Comparison of ENCODE assay signal across 1 cellular context in genomic region chr10:24724381-24725228, GRCh38.
TF ChIP-seq lines count a peak whose summit lies in the region.

No MANE protein-coding gene starts in this region.

TF ChIP-seq in K562, 482 proteins besides CTCF, POLR2A, EP300 and RAD21 (continued from another document and continues in another):
- no peak for TF ChIP-seq TSHZ1 (CRISPR knock-in tag; IDR thresholded peaks at IDR 0.05)
- TF ChIP-seq ZHX1 (conservative IDR thresholded peaks at IDR 0.05; ENCODE audit: low read length): no peak
- no peak for TF ChIP-seq WHSC1 (IDR thresholded peaks at IDR 0.05; ENCODE audit: low read length)
- TF ChIP-seq U2AF2 (optimal IDR thresholded peaks at IDR 0.05; ENCODE audit: low read depth, low read length): no peak
- no peak for TF ChIP-seq SMARCA4 (IDR thresholded peaks at IDR 0.05)
- peak; percentile 51 for TF ChIP-seq ATF7 (IDR thresholded peaks at IDR 0.05)
- peak in 1 of 2 experiments; percentile 37; a peak in 1 of 4 replicates for TF ChIP-seq SRF (CRISPR knock-in tag; IDR thresholded peaks at IDR 0.05)
- TF ChIP-seq KLF16 (IDR thresholded peaks at IDR 0.05): no peak
- no peak for TF ChIP-seq E4F1 (CRISPR knock-in tag; IDR thresholded peaks at IDR 0.05; ENCODE audit: borderline replicate concordance)
- no peak for TF ChIP-seq HDGF (IDR thresholded peaks at IDR 0.05)
- TF ChIP-seq KDM2B (CRISPR knock-in tag; IDR thresholded peaks at IDR 0.05): no peak
- TF ChIP-seq TEAD4 (IDR thresholded peaks at IDR 0.05; ENCODE audit: low read length): no peak; the same call in 1 of the 2 replicates
- no peak for TF ChIP-seq TEAD4 (CRISPR knock-in tag; IDR thresholded peaks at IDR 0.05; ENCODE audit: borderline replicate concordance)
- TF ChIP-seq ARID4B (CRISPR knock-in tag; IDR thresholded peaks at IDR 0.05): no peak
- no peak for TF ChIP-seq ZNF239 (CRISPR knock-in tag; IDR thresholded peaks at IDR 0.05)
- no peak for TF ChIP-seq FOXO4 (CRISPR knock-in tag; IDR thresholded peaks at IDR 0.05)
- no peak for TF ChIP-seq ZNF384 (IDR thresholded peaks at IDR 0.05; ENCODE audit: low read depth, low read length)
- no peak for TF ChIP-seq ZNF584 (CRISPR knock-in tag; IDR thresholded peaks at IDR 0.05; ENCODE audit: low read depth)
- TF ChIP-seq ARID3B (CRISPR knock-in tag; IDR thresholded peaks at IDR 0.05; ENCODE audit: borderline replicate concordance): no peak
- no peak for TF ChIP-seq SMAD1 (IDR thresholded peaks at IDR 0.05; ENCODE audit: low read depth, low read length, partially characterized antibody)
- no peak for TF ChIP-seq HOMEZ (CRISPR knock-in tag; IDR thresholded peaks at IDR 0.05)
- TF ChIP-seq CHCHD3 (CRISPR knock-in tag; IDR thresholded peaks at IDR 0.05): no peak
- no peak for TF ChIP-seq ZNF133 (CRISPR knock-in tag; IDR thresholded peaks at IDR 0.05)
- no peak for TF ChIP-seq ZNF699 (CRISPR knock-in tag; IDR thresholded peaks at IDR 0.05; ENCODE audit: insufficient replicate concordance)
- peak; percentile 63; the same call in 1 of the 2 replicates for TF ChIP-seq CGGBP1 (CRISPR knock-in tag; IDR thresholded peaks at IDR 0.05)
- no peak for TF ChIP-seq KAT7 (CRISPR knock-in tag; IDR thresholded peaks at IDR 0.05; ENCODE audit: borderline replicate concordance)
- TF ChIP-seq ZNF280A (IDR thresholded peaks at IDR 0.05; ENCODE audit: low read depth, partially characterized antibody): no peak
- TF ChIP-seq SIN3A (IDR thresholded peaks at IDR 0.05; ENCODE audit: borderline replicate concordance in 2 of 2, control insufficient read depth in 1 of 2, low read depth in 2 of 2, low read length in 2 of 2): peak; percentile 26 to 34; a peak in 2 of 4 replicates
- no peak for TF ChIP-seq JUNB (CRISPR knock-in tag; conservative IDR thresholded peaks at IDR 0.05)
- no peak for TF ChIP-seq IRF2 (CRISPR knock-in tag; IDR thresholded peaks at IDR 0.05)
- TF ChIP-seq MTA3 (IDR thresholded peaks at IDR 0.05; ENCODE audit: borderline replicate concordance): peak; percentile 56; the same call in 1 of the 2 replicates
- TF ChIP-seq DNMT1 (IDR thresholded peaks at IDR 0.05): no peak
- peak; percentile 73; the same call in 1 of the 2 replicates for TF ChIP-seq THAP12 (CRISPR knock-in tag; IDR thresholded peaks at IDR 0.05)
